In the genomic region with DNA sequence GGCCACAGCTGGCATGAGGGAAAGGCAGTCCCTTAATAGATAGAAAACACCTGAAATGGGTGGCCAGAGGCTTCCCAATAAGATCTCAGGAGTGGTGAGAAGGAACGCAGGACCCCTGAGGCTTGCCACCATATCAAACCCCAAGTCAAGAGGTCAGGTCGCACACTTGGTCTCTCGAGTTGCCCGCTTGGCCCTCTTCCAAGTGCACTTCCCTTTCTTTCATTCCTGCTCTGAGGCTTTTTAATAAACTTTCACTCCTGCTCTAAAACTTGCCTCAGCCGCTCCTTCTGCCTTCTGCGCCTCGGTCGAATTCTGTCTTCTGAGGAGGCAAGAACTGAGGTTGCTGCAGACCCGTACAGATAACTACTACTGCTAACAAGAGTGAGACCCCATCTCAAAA, we compare ENCODE assay signal across 26 cellular contexts.
"Had no signal": no experiment of that assay in that cellular context is flagged by ENCODE, and none has a peak within 500 bp of the region (broad histone marks: within the 10 kb centered on the region; RNA-seq: fewer than 3 reads in every experiment).

No MANE protein-coding gene starts in this region.

- H3K9me3 ChIP-seq: gastroesophageal sphincter, pancreas, right lobe of liver, stomach, suprapubic skin, uterus had no signal

- H3K4me1 ChIP-seq: gastroesophageal sphincter, pancreas, right lobe of liver, stomach, suprapubic skin, uterus had no signal

- H3K9me3 Mint-ChIP-seq: activated CD4-positive, alpha-beta T cell treated with anti-CD3 and anti-CD28 coated beads, Interleukin-2, amount 10 ng/mL, durations not matched to agents 7 days and 5 days; activated CD8-positive, alpha-beta T cell treated with anti-CD3 and anti-CD28 coated beads for 36 hours; activated naive CD8-positive, alpha-beta T cell treated with anti-CD3 and anti-CD28 coated beads, Interleukin-2, amount 50 U/mL, for 24 hours; natural killer cell treated with Interleukin-12 subunit alpha and Interleukin-12 subunit beta and Interleukin-15 and Interleukin-18, amount 100 ng/mL, for 72 hours; stimulated activated effector memory CD8-positive, alpha-beta T cell treated with anti-CD3 and anti-CD28 coated beads, Interleukin-12 subunit alpha, Interleukin-12 subunit beta, amount 100 ng/mL, for 72 hours had no signal

- ATAC-seq: activated CD4-positive, CD25-positive, alpha-beta regulatory T cell treated with anti-CD3 and anti-CD28 coated beads, Interleukin-2, amount 50 U/mL, for 24 hours; activated CD8-positive, alpha-beta memory T cell treated with anti-CD3 and anti-CD28 coated beads, Interleukin-2, amount 10 ng/mL, durations not matched to agents 7 days and 5 days; activated CD8-positive, alpha-beta T cell treated with anti-CD3 and anti-CD28 coated beads for 36 hours; activated naive CD8-positive, alpha-beta T cell treated with anti-CD3 and anti-CD28 coated beads, Interleukin-2, amount 50 U/mL, for 24 hours; gastroesophageal sphincter; left cardiac atrium; natural killer cell treated with Interleukin-12 subunit alpha and Interleukin-12 subunit beta and Interleukin-15 and Interleukin-18, amount 100 ng/mL, for 72 hours; pancreas; right lobe of liver; stimulated activated effector memory CD8-positive, alpha-beta T cell treated with anti-CD3 and anti-CD28 coated beads, Interleukin-12 subunit alpha, Interleukin-12 subunit beta, amount 100 ng/mL, for 72 hours had no signal

- H3K36me3 Mint-ChIP-seq: activated CD8-positive, alpha-beta memory T cell treated with anti-CD3 and anti-CD28 coated beads, Interleukin-2, amount 10 ng/mL, durations not matched to agents 7 days and 5 days; memory B cell; natural killer cell treated with Interleukin-12 subunit alpha and Interleukin-12 subunit beta and Interleukin-15 and Interleukin-18, amount 100 ng/mL, for 72 hours; stimulated activated effector memory CD8-positive, alpha-beta T cell treated with anti-CD3 and anti-CD28 coated beads, Interleukin-12 subunit alpha, Interleukin-12 subunit beta, amount 100 ng/mL, for 72 hours had no signal

- H3K4me1 Mint-ChIP-seq: activated CD4-positive, alpha-beta T cell treated with anti-CD3 and anti-CD28 coated beads, Interleukin-2, amount 10 ng/mL, durations not matched to agents 7 days and 5 days; activated CD8-positive, alpha-beta memory T cell treated with anti-CD3 and anti-CD28 coated beads, Interleukin-2, amount 10 ng/mL, durations not matched to agents 7 days and 5 days; activated naive CD8-positive, alpha-beta T cell treated with anti-CD3 and anti-CD28 coated beads, Interleukin-2, amount 50 U/mL, for 24 hours; stimulated activated effector memory CD8-positive, alpha-beta T cell treated with anti-CD3 and anti-CD28 coated beads, Interleukin-12 subunit alpha, Interleukin-12 subunit beta, amount 100 ng/mL, for 72 hours had no signal

- DNase-seq: activated CD4-positive, alpha-beta T cell treated with anti-CD3 and anti-CD28 coated beads, Interleukin-2, amount 10 ng/mL, durations not matched to agents 7 days and 5 days; activated CD8-positive, alpha-beta memory T cell treated with anti-CD3 and anti-CD28 coated beads, Interleukin-2, amount 10 ng/mL, durations not matched to agents 7 days and 5 days; activated CD8-positive, alpha-beta T cell treated with anti-CD3 and anti-CD28 coated beads for 36 hours; activated effector memory CD4-positive, alpha-beta T cell treated with anti-CD3 and anti-CD28 coated beads, Interleukin-2, amount 50 U/mL, for 16 hours; activated naive CD4-positive, alpha-beta T cell treated with anti-CD3 and anti-CD28 coated beads, Interleukin-2, amount 50 U/mL, for 16 hours; activated naive CD8-positive, alpha-beta T cell treated with anti-CD3 and anti-CD28 coated beads, Interleukin-2, amount 50 U/mL, for 24 hours; activated T-cell treated with anti-CD3 and anti-CD28 coated beads for 4 hours; cerebellar nuclear complex; islet precursor cell; left cardiac atrium; pancreas; right lobe of liver; stimulated activated CD4-positive, alpha-beta T cell treated with anti-CD3 and anti-CD28 coated beads, Interleukin-2, amount 100 ng/mL, for 24 hours; stomach; trophoblast cell; uterus had no signal

- H3K4me3 ChIP-seq: coronary artery, gastroesophageal sphincter, pancreas, right lobe of liver, skin epidermis, stomach, suprapubic skin, uterus had no signal

- H3K36me3 ChIP-seq: gastroesophageal sphincter, pancreas, right lobe of liver, stomach, suprapubic skin, uterus had no signal

- H3K4me3 Mint-ChIP-seq: activated CD4-positive, alpha-beta T cell treated with anti-CD3 and anti-CD28 coated beads, Interleukin-2, amount 10 ng/mL, durations not matched to agents 7 days and 5 days; activated CD8-positive, alpha-beta memory T cell treated with anti-CD3 and anti-CD28 coated beads, Interleukin-2, amount 10 ng/mL, durations not matched to agents 7 days and 5 days; activated CD8-positive, alpha-beta T cell treated with anti-CD3 and anti-CD28 coated beads for 36 hours; activated naive CD8-positive, alpha-beta T cell treated with anti-CD3 and anti-CD28 coated beads, Interleukin-2, amount 50 U/mL, for 24 hours; memory B cell; natural killer cell treated with Interleukin-12 subunit alpha and Interleukin-12 subunit beta and Interleukin-15 and Interleukin-18, amount 100 ng/mL, for 72 hours; stimulated activated effector memory CD8-positive, alpha-beta T cell treated with anti-CD3 and anti-CD28 coated beads, Interleukin-12 subunit alpha, Interleukin-12 subunit beta, amount 100 ng/mL, for 72 hours had no signal

- H3K27ac Mint-ChIP-seq: activated CD4-positive, alpha-beta T cell treated with anti-CD3 and anti-CD28 coated beads, Interleukin-2, amount 10 ng/mL, durations not matched to agents 7 days and 5 days; activated CD8-positive, alpha-beta memory T cell treated with anti-CD3 and anti-CD28 coated beads, Interleukin-2, amount 10 ng/mL, durations not matched to agents 7 days and 5 days; activated CD8-positive, alpha-beta T cell treated with anti-CD3 and anti-CD28 coated beads for 36 hours; activated naive CD8-positive, alpha-beta T cell treated with anti-CD3 and anti-CD28 coated beads, Interleukin-2, amount 50 U/mL, for 24 hours; memory B cell; natural killer cell treated with Interleukin-12 subunit alpha and Interleukin-12 subunit beta and Interleukin-15 and Interleukin-18, amount 100 ng/mL, for 72 hours; stimulated activated effector memory CD8-positive, alpha-beta T cell treated with anti-CD3 and anti-CD28 coated beads, Interleukin-12 subunit alpha, Interleukin-12 subunit beta, amount 100 ng/mL, for 72 hours had no signal

- H3K27ac ChIP-seq: coronary artery, epithelial cell of prostate, gastroesophageal sphincter, pancreas, right lobe of liver, skin epidermis, stomach, suprapubic skin, uterus, VCaP had no signal

- H3K27me3 ChIP-seq: pancreas, right lobe of liver, uterus had no signal
